Comparison of ENCODE assay signal across 25 cellular contexts in genomic region chr16:67291461-67291860, GRCh38. TPM values are rescaled to one million over a fixed set of nuclear protein-coding genes. Genes with fewer than 3 reads are reported as not detected.
A peak's percentile ranks its signal among the peaks of the same experiment; 100 is the strongest.
DNase-seq lines count a peak whose midpoint lies in the region; ATAC-seq, FAIRE-seq and TF ChIP-seq lines count a peak whose summit lies in the region.
"Had no signal": no experiment of that assay in that cellular context is flagged by ENCODE, and none has a peak within 500 bp of the region (broad histone marks: within the 10 kb centered on the region; RNA-seq: fewer than 3 reads in every experiment).

No MANE protein-coding gene starts in this region.

- H2AK9ac ChIP-seq in IMR-90 (replicated peaks; ENCODE audit: low read depth, low read length, poor library complexity) = no peak overlapping the region

- H3K4me2 ChIP-seq in IMR-90 (ENCODE audit: low read depth, low read length) = no peak overlapping the region
- no peak overlapping the region for H3K4me2 ChIP-seq in osteoblast (ENCODE audit: insufficient read depth, low read length)
- H3K4me2 ChIP-seq in H9 (ENCODE audit: insufficient read depth, insufficient read length, low read length) = no peak overlapping the region
- H3K4me2 ChIP-seq: BLaER1 had no signal

- no peaks in the 10 kb centered on the region for H3K36me3 Mint-ChIP-seq in endodermal cell (ENCODE audit: low read depth)
- H3K36me3 Mint-ChIP-seq in H9 (ENCODE audit: insufficient read depth in 1 of 3, low read depth in 3 of 3) = no peaks in the 10 kb centered on the region
- H3K36me3 Mint-ChIP-seq: CD14-positive monocyte; CD4-positive, alpha-beta memory T cell; CD4-positive, CD25-positive, alpha-beta regulatory T cell had no signal

- H2BK20ac ChIP-seq in IMR-90 (ENCODE audit: low read depth, low read length) (peak overlapping the region; percentile 25; the same call in 1 of the 2 replicates), H9 (ENCODE audit: low read depth, low read length, poor library complexity, severe bottlenecking) (no peak overlapping the region)

- peaks cover 15% of the 10 kb centered on the region for H3K9me1 ChIP-seq in IMR-90 (ENCODE audit: insufficient read depth, low read length)

- intact Hi-C loops in IMR-90 (cut with micrococcal nuclease) = no loop called here

- no peak for TF ChIP-seq RAD21 in IMR-90 (IDR thresholded peaks at IDR 0.05; ENCODE audit: low read length)

- H3T11ph ChIP-seq in H9 (ENCODE audit: low read length) = no peak overlapping the region

- H3K18ac ChIP-seq in IMR-90 (ENCODE audit: low read depth, low read length) = no peak overlapping the region
- H3K18ac ChIP-seq in H9 (ENCODE audit: insufficient read length, low read depth, low read length) = no peak overlapping the region

- H3K27me3 Mint-ChIP-seq in endodermal cell (ENCODE audit: insufficient read depth) = peaks cover 22% of the 10 kb centered on the region
- H3K27me3 Mint-ChIP-seq in H9 (ENCODE audit: low read depth) = peaks cover 36% of the 10 kb centered on the region
- H3K27me3 Mint-ChIP-seq: CD4-positive, alpha-beta memory T cell; CD4-positive, CD25-positive, alpha-beta regulatory T cell; CD8-positive, alpha-beta memory T cell had no signal

- peaks cover 3% of the 10 kb centered on the region for H3K4me1 Mint-ChIP-seq in endodermal cell
- peaks cover 6 to 7% of the 10 kb centered on the region in 2 experiments for H3K4me1 Mint-ChIP-seq in H9
- H3K4me1 Mint-ChIP-seq: CD14-positive monocyte had no signal

- H4K20me1 ChIP-seq in IMR-90 (ENCODE audit: insufficient read depth, low read length) (no peaks in the 10 kb centered on the region), osteoblast (ENCODE audit: insufficient read depth, low read length) (no peaks in the 10 kb centered on the region), H9 (ENCODE audit: control insufficient read depth, insufficient read depth, insufficient read length) (no peaks in the 10 kb centered on the region)
- H4K20me1 ChIP-seq: BLaER1 had no signal

- H3K9ac ChIP-seq in IMR-90 (ENCODE audit: low read depth, low read length) = no peak overlapping the region
- no peak overlapping the region for H3K9ac ChIP-seq in endodermal cell (ENCODE audit: extremely low read depth, low read length, poor library complexity, severe bottlenecking)
- no peak overlapping the region for H3K9ac ChIP-seq in H9 (ENCODE audit: extremely low read depth, insufficient read length, low read length)
- H3K9ac ChIP-seq: BLaER1 had no signal

- no peak overlapping the region for H3K56ac ChIP-seq in IMR-90 (ENCODE audit: extremely low read depth, insufficient read depth, low read length)
- H3K56ac ChIP-seq in H9 (ENCODE audit: insufficient read length, low read depth, low read length) = no peak overlapping the region

- no TSS peak for BruUV-seq in IMR-90 (replicated peaks; lab: Mats Ljungman, UMichigan)

- no peak overlapping the region for H4K5ac ChIP-seq in IMR-90 (ENCODE audit: low read depth, low read length)
- no peak overlapping the region for H4K5ac ChIP-seq in H9 (ENCODE audit: insufficient read length, low read depth, low read length)

- H3K4me3 Mint-ChIP-seq in endodermal cell (no peak overlapping the region), H9 (no peak overlapping the region)
- H3K4me3 Mint-ChIP-seq: CD14-positive monocyte; CD4-positive, alpha-beta memory T cell; CD4-positive, CD25-positive, alpha-beta regulatory T cell; CD8-positive, alpha-beta memory T cell had no signal

- H2AK5ac ChIP-seq in IMR-90 (ENCODE audit: low read depth, low read length) (peak overlapping the region; percentile 56; the same call in 1 of the 2 replicates), H9 (ENCODE audit: insufficient read length, low read length) (no peak overlapping the region)

- H2BK15ac ChIP-seq in IMR-90 (ENCODE audit: low read depth, low read length) = no peak overlapping the region
- H2BK15ac ChIP-seq in H9 (ENCODE audit: low read depth, low read length) = no peak overlapping the region

- H3K4me1 ChIP-seq in IMR-90 (ENCODE audit: control insufficient read depth, insufficient read depth, low read length) (peaks cover 22% of the 10 kb centered on the region), endodermal cell (ENCODE audit: control insufficient read depth, insufficient read depth, low read length) (no peaks in the 10 kb centered on the region), osteoblast (ENCODE audit: insufficient read depth, low read length) (peaks cover 6% of the 10 kb centered on the region), H9 (ENCODE audit: insufficient read depth, low read length) (no peaks in the 10 kb centered on the region)
- H3K4me1 ChIP-seq: BE2C had no signal

- H3K27ac Mint-ChIP-seq in endodermal cell = no peak overlapping the region
- H3K27ac Mint-ChIP-seq in H9 = no peak overlapping the region
- H3K27ac Mint-ChIP-seq: CD14-positive monocyte; CD4-positive, CD25-positive, alpha-beta regulatory T cell had no signal

- H3K27me3 ChIP-seq in IMR-90 (ENCODE audit: control insufficient read depth, insufficient read depth, low read length) = no peaks in the 10 kb centered on the region
- H3K27me3 ChIP-seq in endodermal cell (ENCODE audit: control insufficient read depth, insufficient read depth, low read length, poor library complexity, severe bottlenecking) = no peaks in the 10 kb centered on the region
- H3K27me3 ChIP-seq in osteoblast (ENCODE audit: insufficient read depth, low read length) = no peaks in the 10 kb centered on the region
- H3K27me3 ChIP-seq in H9 (ENCODE audit: insufficient read depth, low read length) = no peaks in the 10 kb centered on the region; the same call in 1 of the 2 replicates
- H3K27me3 ChIP-seq: BE2C, BLaER1 had no signal

- no peaks in the 10 kb centered on the region for H3K23me2 ChIP-seq in H9 (ENCODE audit: insufficient read length, low read depth, low read length, poor library complexity, severe bottlenecking)

- CTCF ChIA-PET in IMR-90 (lab: Yijun Ruan, JAX) = no interaction called here

- dilution Hi-C loops in IMR-90 (cut with HindIII; ENCODE audit: low sequenced_read_pairs, unreplicated experiment) = no loop called here

- H3K27ac ChIP-seq in IMR-90 (ENCODE audit: insufficient read depth, low read length) = no peak overlapping the region
- no peak overlapping the region for H3K27ac ChIP-seq in endodermal cell (ENCODE audit: low read depth, low read length)
- H3K27ac ChIP-seq in osteoblast (ENCODE audit: low read depth, low read length) = no peak overlapping the region
- no peak overlapping the region for H3K27ac ChIP-seq in H9 (ENCODE audit: insufficient read length, low read depth, low read length)
- H3K27ac ChIP-seq: BLaER1 had no signal

- no peak overlapping the region for H2BK5ac ChIP-seq in IMR-90 (ENCODE audit: low read depth, low read length, poor library complexity, severe bottlenecking)
- H2BK5ac ChIP-seq in H9 (ENCODE audit: insufficient read length, low read length) = no peak overlapping the region

- H3K9me3 ChIP-seq in IMR-90 (ENCODE audit: control insufficient read depth, insufficient read depth, low read length) (no peaks in the 10 kb centered on the region), endodermal cell (ENCODE audit: control insufficient read depth, low read length) (no peaks in the 10 kb centered on the region), osteoblast (ENCODE audit: low read depth, low read length) (no peaks in the 10 kb centered on the region), H9 (ENCODE audit: control insufficient read depth, low read depth, low read length) (no peaks in the 10 kb centered on the region)
- H3K9me3 ChIP-seq: BE2C, BLaER1 had no signal

- DNase-seq in IMR-90 = no peak
- DNase-seq in endodermal cell = peak; percentile 36
- peak; percentile 58 for DNase-seq in osteoblast (ENCODE audit: insufficient read length, low spot score, missing footprints)
- DNase-seq in H9 = no peak
- no peak for DNase-seq in D721Med (ENCODE audit: insufficient read length, low spot score)
- DNase-seq in activated CD4-positive, alpha-beta T cell treated with anti-CD3 and anti-CD28 coated beads, Interleukin-2, amount 50 U/mL, for 4 hours = no peak
- DNase-seq: 8988T; ACHN; BE2C; C1 segment of cervical spinal cord; CD4-positive, alpha-beta memory T cell; CD4-positive, CD25-positive, alpha-beta regulatory T cell; CD8-positive, alpha-beta memory T cell; COR-L47; DMS79 treated with DMSO at 0.1 percent for 48 hours; GF-D8 had no signal

- H2BK120ac ChIP-seq in IMR-90 (ENCODE audit: low read depth, low read length) (no peak overlapping the region), H9 (ENCODE audit: low read depth, low read length, poor library complexity, severe bottlenecking) (no peak overlapping the region)

- H4K91ac ChIP-seq in IMR-90 (ENCODE audit: insufficient read depth, low read depth, low read length) = no peak overlapping the region; the same call in 1 of the 2 replicates
- H4K91ac ChIP-seq in H9 (ENCODE audit: insufficient read length, low read depth, low read length) = no peak overlapping the region

- H4K8ac ChIP-seq in IMR-90 (ENCODE audit: low read depth in 2 of 2, low read length in 2 of 2) (no peak overlapping the region), H9 (replicated peaks; ENCODE audit: insufficient read length, low read depth, low read length) (no peak overlapping the region)

- H3K4ac ChIP-seq in IMR-90 (ENCODE audit: low read depth, low read length) (no peak overlapping the region), H9 (ENCODE audit: low read depth, low read length) (no peak overlapping the region)

- H3K14ac ChIP-seq in IMR-90 (replicated peaks; ENCODE audit: low read depth, low read length) (no peak overlapping the region), H9 (ENCODE audit: insufficient read depth, low read length) (no peak overlapping the region)

- in situ Hi-C loops in IMR-90 (cut with MboI; ENCODE audit: low sequenced_read_pairs) = no loop called here

- POLR2A ChIA-PET in IMR-90 (lab: Charles Lee; ENCODE audit: unreplicated experiment) = interaction anchor here (0.7 kb wide), 1 partner anchor 64 kb away, joined by 3 read pairs; no protein-coding TSS in a partner anchor

- no peak for TF ChIP-seq CTCF in IMR-90 (conservative IDR thresholded peaks at IDR 0.05; ENCODE audit: low read depth, low read length)
- TF ChIP-seq CTCF in endodermal cell (conservative IDR thresholded peaks at IDR 0.05) = no peak
- TF ChIP-seq CTCF in osteoblast (IDR thresholded peaks at IDR 0.05; ENCODE audit: extremely low read depth, low read depth, low read length) = no peak
- TF ChIP-seq CTCF in H9 (conservative IDR thresholded peaks at IDR 0.05) = no peak
- TF ChIP-seq CTCF in D721Med (IDR thresholded peaks at IDR 0.05; ENCODE audit: insufficient read depth, missing control alignments) = no peak

- WGBS in IMR-90 (ENCODE audit: extremely low coverage in 2 of 2, insufficient read length in 1 of 2), 2 experiments = 95% methylated on average over 4 of the region's 7 CpGs; no CpG with 5 or more reads in 1 of the 2 experiments
- WGBS in endodermal cell (ENCODE audit: insufficient coverage in 1 of 2, insufficient read length in 1 of 2), 2 experiments = 76 to 89% methylated on average over 4 to 7 of the region's 7 CpGs
- no CpG with 5 or more reads among the region's 7 CpGs for WGBS in H9 (ENCODE audit: extremely low coverage, insufficient read length, low lambda C conversion rate)

- H2BK12ac ChIP-seq in H9 (ENCODE audit: insufficient read length, low read depth, low read length) = no peak overlapping the region

- no peaks in the 10 kb centered on the region; a peak in 1 of 4 replicates for H3K79me1 ChIP-seq in IMR-90 (ENCODE audit: low read depth in 1 of 2, low read length in 2 of 2)
- H3K79me1 ChIP-seq in H9 (ENCODE audit: insufficient read depth, low read depth, low read length, poor library complexity, severe bottlenecking) = no peaks in the 10 kb centered on the region

- TF ChIP-seq POLR2A in IMR-90 (IDR thresholded peaks at IDR 0.05; ENCODE audit: low read depth, low read length) = no peak

- ATAC-seq in IMR-90 (ENCODE audit: low read depth) (no peak), HG03469 (IDR thresholded peaks at IDR 0.05; ENCODE audit: unreplicated experiment) (no peak)

- no peaks in the 10 kb centered on the region for H3K79me2 ChIP-seq in osteoblast (ENCODE audit: insufficient read depth, low read length)
- no peaks in the 10 kb centered on the region for H3K79me2 ChIP-seq in H9 (ENCODE audit: insufficient read depth, low read length)

- no peak overlapping the region for H3K4me3 ChIP-seq in IMR-90 (ENCODE audit: insufficient read depth, low read depth, low read length)
- no peak overlapping the region for H3K4me3 ChIP-seq in endodermal cell (ENCODE audit: low read length)
- no peak overlapping the region for H3K4me3 ChIP-seq in osteoblast (ENCODE audit: insufficient read depth, low read length)
- H3K4me3 ChIP-seq: BLaER1 had no signal

- H3K36me3 ChIP-seq in IMR-90 (ENCODE audit: control insufficient read depth, insufficient read depth, low read length) (no peaks in the 10 kb centered on the region), endodermal cell (ENCODE audit: control insufficient read depth, insufficient read depth, low read length) (no peaks in the 10 kb centered on the region), osteoblast (ENCODE audit: insufficient read depth, low read length) (peaks cover 8% of the 10 kb centered on the region)
- H3K36me3 ChIP-seq: BE2C, BLaER1 had no signal

- H3K23ac ChIP-seq in IMR-90 (ENCODE audit: low read depth, low read length) (no peak overlapping the region), H9 (ENCODE audit: insufficient read length, low read depth, low read length) (no peak overlapping the region)

- FAIRE-seq in D721Med (lab: Jason Lieb, UNC) = no peak
- FAIRE-seq: A204.1, G401.6, GM12892, GM18507, GM19239 had no signal

- no peaks in the 10 kb centered on the region for H3K9me3 Mint-ChIP-seq in endodermal cell
- H3K9me3 Mint-ChIP-seq in H9 = no peaks in the 10 kb centered on the region
- H3K9me3 Mint-ChIP-seq: CD14-positive monocyte; CD4-positive, alpha-beta memory T cell; CD4-positive, CD25-positive, alpha-beta regulatory T cell; CD8-positive, alpha-beta memory T cell had no signal

- H2AFZ ChIP-seq in IMR-90 (replicated peaks; ENCODE audit: low read length, poor library complexity) = no peak overlapping the region
- no peak overlapping the region for H2AFZ ChIP-seq in osteoblast (ENCODE audit: low read length)
- H2AFZ ChIP-seq in H9 (ENCODE audit: low read length) = no peak overlapping the region

RNA-seq across cellular contexts. Expression of gene PLEKHG4, which starts 12.1 kb away (rescaled TPM):
- total RNA-seq in IMR-90 (2012; rRNA removed) (8.3 and 14.0 TPM in 2 replicates), endodermal cell (10 to 100 TPM; 10.5 to 12.4 TPM), osteoblast (31.8 and 41.6 TPM in 2 replicates), H9 (2021) (13.2 and 13.9 TPM in 2 replicates)
- 50.7 and 56.8 TPM in 2 replicates for polyA plus RNA-seq in IMR-90 (2012; rRNA removed)
- 15.6 and 26.1 TPM in 2 replicates for polyA plus RNA-seq in IMR-90 (2012; cell fraction: cytosol; rRNA removed)
- 214 and 556 TPM in 2 replicates for polyA plus RNA-seq in IMR-90 (2012; cell fraction: nucleus; rRNA removed; ENCODE audit: low replicate concordance)
- polyA plus RNA-seq in endodermal cell (2013, experiment 1 of 2) = 6.1 TPM
- 3.8 TPM for polyA plus RNA-seq in endodermal cell (2013, experiment 2 of 2)

RNA-seq across cellular contexts. Expression of gene KCTD19, which starts 35.1 kb away (rescaled TPM):
- total RNA-seq in IMR-90 (2012; rRNA removed) (under 0.01 TPM in 1 of 2 replicates, not detected in the other), endodermal cell (1 to 10 TPM; 1.2 to 1.3 TPM), osteoblast (not detected in 2 replicates), H9 (2021) (0.13 TPM in 1 of 2 replicates, not detected in the other)
- polyA plus RNA-seq in IMR-90 (2012; rRNA removed) = 0.07 and 0.36 TPM in 2 replicates
- 0.14 TPM in 1 of 2 replicates, not detected in the other for polyA plus RNA-seq in IMR-90 (2012; cell fraction: cytosol; rRNA removed)
- 0.59 and 1.5 TPM in 2 replicates for polyA plus RNA-seq in IMR-90 (2012; cell fraction: nucleus; rRNA removed; ENCODE audit: low replicate concordance)
- polyA plus RNA-seq in endodermal cell (2013, experiment 1 of 2) = 1.5 TPM
- 1.7 TPM for polyA plus RNA-seq in endodermal cell (2013, experiment 2 of 2)
- total RNA-seq: CD4-positive, alpha-beta memory T cell; CD4-positive, CD25-positive, alpha-beta regulatory T cell had no signal
- polyA plus RNA-seq: CD14-positive monocyte; CD4-positive, CD25-positive, alpha-beta regulatory T cell; CD8-positive, alpha-beta memory T cell had no signal

RNA-seq across cellular contexts. Expression of gene LRRC36, which starts 35.2 kb away (rescaled TPM):
- 0.18 TPM in 1 of 2 replicates, not detected in the other for total RNA-seq in IMR-90 (2012; rRNA removed)
- polyA plus RNA-seq in IMR-90 (2012; rRNA removed) = 0.20 and 0.29 TPM in 2 replicates
- 0.04 and 0.08 TPM in 2 replicates for polyA plus RNA-seq in IMR-90 (2012; cell fraction: cytosol; rRNA removed)
- 0.46 and 2.3 TPM in 2 replicates for polyA plus RNA-seq in IMR-90 (2012; cell fraction: nucleus; rRNA removed; ENCODE audit: low replicate concordance)
- total RNA-seq in endodermal cell = under 1 TPM in 1 of 2 donors, not detected in 1; 0.73 TPM
- 0.50 TPM for polyA plus RNA-seq in endodermal cell (2013, experiment 1 of 2)
- 0.54 TPM for polyA plus RNA-seq in endodermal cell (2013, experiment 2 of 2)
- total RNA-seq in osteoblast = not detected in 2 replicates
- total RNA-seq in H9 (2021) = not detected in 2 replicates
- total RNA-seq: A673; CD4-positive, alpha-beta memory T cell; CD4-positive, CD25-positive, alpha-beta regulatory T cell had no signal
- polyA plus RNA-seq: CD4-positive, alpha-beta memory T cell; CD4-positive, CD25-positive, alpha-beta regulatory T cell; CD8-positive, alpha-beta memory T cell had no signal

RNA-seq across cellular contexts. Expression of gene SLC9A5, which starts 42.7 kb away (rescaled TPM):
- 1.8 and 2.5 TPM in 2 replicates for total RNA-seq in IMR-90 (2012; rRNA removed)
- polyA plus RNA-seq in IMR-90 (2012; rRNA removed) = 5.4 and 5.7 TPM in 2 replicates
- 2.5 and 4.1 TPM in 2 replicates for polyA plus RNA-seq in IMR-90 (2012; cell fraction: cytosol; rRNA removed)
- polyA plus RNA-seq in IMR-90 (2012; cell fraction: nucleus; rRNA removed; ENCODE audit: low replicate concordance) = 56.1 and 64.8 TPM in 2 replicates
- total RNA-seq in endodermal cell = 1 to 10 TPM; 8.9 to 9.0 TPM
- polyA plus RNA-seq in endodermal cell (2013, experiment 1 of 2) = 4.8 TPM
- polyA plus RNA-seq in endodermal cell (2013, experiment 2 of 2) = 4.6 TPM
- 2.9 and 3.6 TPM in 2 replicates for total RNA-seq in osteoblast
- total RNA-seq in H9 (2021) = 7.5 and 9.1 TPM in 2 replicates
- polyA plus RNA-seq: CD14-positive monocyte; CD4-positive, CD25-positive, alpha-beta regulatory T cell; CD8-positive, alpha-beta memory T cell had no signal

RNA-seq across cellular contexts. Expression of gene FHOD1, which starts 44.2 kb away (rescaled TPM):
- total RNA-seq in IMR-90 (2012; rRNA removed) (13.1 and 13.8 TPM in 2 replicates), endodermal cell (10 to 100 TPM; 51.7 to 71.9 TPM), osteoblast (27.4 and 28.2 TPM in 2 replicates), H9 (2021) (67.0 and 70.7 TPM in 2 replicates)
- 64.0 and 71.4 TPM in 2 replicates for polyA plus RNA-seq in IMR-90 (2012; rRNA removed)
- 41.0 and 42.3 TPM in 2 replicates for polyA plus RNA-seq in IMR-90 (2012; cell fraction: cytosol; rRNA removed)
- 260 and 582 TPM in 2 replicates for polyA plus RNA-seq in IMR-90 (2012; cell fraction: nucleus; rRNA removed; ENCODE audit: low replicate concordance)
- 31.9 TPM for polyA plus RNA-seq in endodermal cell (2013, experiment 1 of 2)
- 31.3 TPM for polyA plus RNA-seq in endodermal cell (2013, experiment 2 of 2)

Comparison
In these comparisons a context has a peak if more than half of its experiments do, and no peak if none do; other contexts are left out.
1. DNase-seq: peak in endodermal cell (single experiment) and osteoblast (single experiment); none in IMR-90 (single experiment), H9 (single experiment), D721Med (single experiment) and activated CD4-positive, alpha-beta T cell treated with anti-CD3 and anti-CD28 coated beads, Interleukin-2, amount 50 U/mL, for 4 hours (0 of 2).